8 cellular contexts compared by ENCODE assay signal in genomic region chr3:108090701-108091497, GRCh38. TPM values are rescaled to one million over a fixed set of nuclear protein-coding genes. Genes with fewer than 3 reads are reported as not detected.
DNase-seq lines count a peak whose midpoint lies in the region; ATAC-seq, FAIRE-seq and TF ChIP-seq lines count a peak whose summit lies in the region.

CD47 (minus strand) TSS chr3:108091031; CDS start chr3:108090908, 123 bp downstream.

- ATAC-seq in GM18907 (IDR thresholded peaks at IDR 0.05; ENCODE audit: unreplicated experiment), result peak; percentile 72
- peak; percentile 59 for ATAC-seq in HG03139 (IDR thresholded peaks at IDR 0.05; ENCODE audit: unreplicated experiment)
- peak; percentile 81 for ATAC-seq in activated B cell treated with CpG ODN at 0.5 μM for 24 hours (ENCODE audit: low read depth)

- peak within 1 kb of the TSS; percentile 94 for H2AFZ ChIP-seq in smooth muscle cell (ENCODE audit: low read depth)

- no peak within 1 kb of the TSS for H3K27ac ChIP-seq in smooth muscle cell (ENCODE audit: low read depth)

- no peak for FAIRE-seq in bronchial epithelial cell (lab: Jason Lieb, UNC)

- CTCF ChIA-PET in activated B cell treated with CpG ODN at 0.5 μM for 24 hours (lab: Charles Lee), result no interaction called here

- peak within 1 kb of the TSS; percentile 90 for H3K4me2 ChIP-seq in smooth muscle cell

- DNase-seq in ACHN (peak; percentile 81), NCI-H2227 (lab: John Stamatoyannopoulos, UW; ENCODE audit: unreplicated experiment) (peak; percentile 86), activated B cell treated with CpG ODN at 0.5 μM for 24 hours (peak; percentile 97), bronchial epithelial cell (ENCODE audit: low read depth) (peak; percentile 73), iPS-NIHi7 (ENCODE audit: extremely low spot score) (peak; percentile 98), smooth muscle cell (lab: John Stamatoyannopoulos, UW; ENCODE audit: unreplicated experiment) (peak; percentile 82)

- H3K4me3 ChIP-seq in bronchial epithelial cell (ENCODE audit: low read depth, low read length), result peak within 1 kb of the TSS; percentile 70
- peak within 1 kb of the TSS; percentile 83 for H3K4me3 ChIP-seq in smooth muscle cell

- peaks cover 14% of the 10 kb centered on the region for H3K4me1 ChIP-seq in smooth muscle cell (ENCODE audit: low read depth)

- H3K27me3 Mint-ChIP-seq in activated B cell treated with CpG ODN at 0.5 μM for 24 hours, result no peaks in the 10 kb centered on the region

- POLR2A ChIA-PET in activated B cell treated with CpG ODN at 0.5 μM for 24 hours (lab: Charles Lee), result interaction anchor here (1.7 to 11.1 kb wide), 5 partner anchors 10 to 316 kb away, joined by 5 to 211 read pairs (median 21); no protein-coding TSS in a partner anchor

- H3F3A ChIP-seq in smooth muscle cell (ENCODE audit: low read depth), result no peaks in the 10 kb centered on the region

- H3K36me3 ChIP-seq in bronchial epithelial cell (ENCODE audit: control insufficient read depth, insufficient read depth, low read length) (no peaks in the 10 kb centered on the region), smooth muscle cell (ENCODE audit: low read depth) (no peaks in the 10 kb centered on the region)

- in situ Hi-C loops in ACHN (cut with HindIII; ENCODE audit: low pct_ligation_motif_present, low pct_unique_long_range_greater_than_20kb, low sequenced_read_pairs), result no loop called here

- peaks cover 16% of the 10 kb centered on the region for H3K36me3 Mint-ChIP-seq in activated B cell treated with CpG ODN at 0.5 μM for 24 hours (ENCODE audit: low read depth)

- under 1% methylated on average over 52 of the region's 106 CpGs for WGBS in smooth muscle cell (ENCODE audit: low lambda C conversion rate)

- H3K9me3 ChIP-seq in smooth muscle cell (replicated peaks; ENCODE audit: low read depth), result no peaks in the 10 kb centered on the region

- peak within 1 kb of the TSS; percentile 58 for H3K9ac ChIP-seq in smooth muscle cell (ENCODE audit: low read depth)

- H3K27ac Mint-ChIP-seq in activated B cell treated with CpG ODN at 0.5 μM for 24 hours, result peak within 1 kb of the TSS; percentile 97

- H3K79me2 ChIP-seq in smooth muscle cell (ENCODE audit: low read depth), result peaks cover 18% of the 10 kb centered on the region

- intact Hi-C loops in activated B cell treated with CpG ODN at 0.5 μM for 24 hours (cut with micrococcal nuclease), result loop anchor here (1.0 to 10.0 kb wide), 6 partner anchors 9 to 566 kb away; partner anchors contain the start of genes BBX and IFT57

- peak within 1 kb of the TSS; percentile 97 for H3K4me3 Mint-ChIP-seq in activated B cell treated with CpG ODN at 0.5 μM for 24 hours

- no peak for TF ChIP-seq CTCF in activated B cell treated with CpG ODN at 0.5 μM for 24 hours (IDR thresholded peaks at IDR 0.05)
- TF ChIP-seq CTCF in bronchial epithelial cell (IDR thresholded peaks at IDR 0.05; ENCODE audit: insufficient read depth, low read length, severe bottlenecking), result no peak
- no peak for TF ChIP-seq CTCF in smooth muscle cell (IDR thresholded peaks at IDR 0.05; ENCODE audit: borderline replicate concordance, insufficient read depth, poor library complexity, severe bottlenecking)

- H3K27me3 ChIP-seq in bronchial epithelial cell (ENCODE audit: control insufficient read depth, insufficient read depth, low read length), result no peaks in the 10 kb centered on the region
- no peaks in the 10 kb centered on the region for H3K27me3 ChIP-seq in smooth muscle cell (ENCODE audit: low read depth)

- no peaks in the 10 kb centered on the region for H3K9me3 Mint-ChIP-seq in activated B cell treated with CpG ODN at 0.5 μM for 24 hours

- H4K20me1 ChIP-seq in smooth muscle cell (ENCODE audit: low read depth), result peaks cover 9% of the 10 kb centered on the region

- H3K4me1 Mint-ChIP-seq in activated B cell treated with CpG ODN at 0.5 μM for 24 hours, result peaks cover 33% of the 10 kb centered on the region

RNA-seq across cellular contexts. Expression of gene CD47, which starts in this region (rescaled TPM):
- total RNA-seq in activated B cell treated with CpG ODN at 0.5 μM for 24 hours (158 and 184 TPM in 2 replicates), bronchial epithelial cell (38.0 and 60.0 TPM in 2 replicates), smooth muscle cell (81.8 and 95.6 TPM in 2 replicates)
- polyA plus RNA-seq in smooth muscle cell, result 47.1 and 89.8 TPM in 2 replicates
